ENCODE assay signal across 2 cellular contexts in the genomic region with DNA sequence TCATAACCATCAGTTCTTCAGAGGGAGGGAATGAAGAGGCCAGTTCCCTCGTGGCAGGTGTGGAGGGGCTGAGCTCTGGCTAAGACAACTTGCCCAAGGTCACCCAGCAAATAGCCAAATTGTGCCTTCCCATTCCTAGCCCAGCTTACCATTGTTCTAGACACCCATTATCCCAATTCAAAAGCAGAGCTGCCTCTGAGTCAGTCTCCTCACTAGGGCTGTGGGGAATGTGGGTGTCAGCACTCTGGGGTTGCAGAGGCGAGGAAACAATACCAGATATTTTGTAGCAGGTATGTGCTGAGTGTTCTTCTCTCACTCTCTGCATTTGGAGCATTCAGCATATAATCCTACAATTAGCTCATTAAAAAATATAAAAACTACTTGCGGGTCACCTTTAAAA.
TF ChIP-seq lines count a peak whose summit lies in the region.

No MANE protein-coding gene starts in this region.

TF ChIP-seq in GM23338, 12 proteins besides CTCF, POLR2A, EP300 and RAD21 (continued from another document):
- TF ChIP-seq, protein P1, sequence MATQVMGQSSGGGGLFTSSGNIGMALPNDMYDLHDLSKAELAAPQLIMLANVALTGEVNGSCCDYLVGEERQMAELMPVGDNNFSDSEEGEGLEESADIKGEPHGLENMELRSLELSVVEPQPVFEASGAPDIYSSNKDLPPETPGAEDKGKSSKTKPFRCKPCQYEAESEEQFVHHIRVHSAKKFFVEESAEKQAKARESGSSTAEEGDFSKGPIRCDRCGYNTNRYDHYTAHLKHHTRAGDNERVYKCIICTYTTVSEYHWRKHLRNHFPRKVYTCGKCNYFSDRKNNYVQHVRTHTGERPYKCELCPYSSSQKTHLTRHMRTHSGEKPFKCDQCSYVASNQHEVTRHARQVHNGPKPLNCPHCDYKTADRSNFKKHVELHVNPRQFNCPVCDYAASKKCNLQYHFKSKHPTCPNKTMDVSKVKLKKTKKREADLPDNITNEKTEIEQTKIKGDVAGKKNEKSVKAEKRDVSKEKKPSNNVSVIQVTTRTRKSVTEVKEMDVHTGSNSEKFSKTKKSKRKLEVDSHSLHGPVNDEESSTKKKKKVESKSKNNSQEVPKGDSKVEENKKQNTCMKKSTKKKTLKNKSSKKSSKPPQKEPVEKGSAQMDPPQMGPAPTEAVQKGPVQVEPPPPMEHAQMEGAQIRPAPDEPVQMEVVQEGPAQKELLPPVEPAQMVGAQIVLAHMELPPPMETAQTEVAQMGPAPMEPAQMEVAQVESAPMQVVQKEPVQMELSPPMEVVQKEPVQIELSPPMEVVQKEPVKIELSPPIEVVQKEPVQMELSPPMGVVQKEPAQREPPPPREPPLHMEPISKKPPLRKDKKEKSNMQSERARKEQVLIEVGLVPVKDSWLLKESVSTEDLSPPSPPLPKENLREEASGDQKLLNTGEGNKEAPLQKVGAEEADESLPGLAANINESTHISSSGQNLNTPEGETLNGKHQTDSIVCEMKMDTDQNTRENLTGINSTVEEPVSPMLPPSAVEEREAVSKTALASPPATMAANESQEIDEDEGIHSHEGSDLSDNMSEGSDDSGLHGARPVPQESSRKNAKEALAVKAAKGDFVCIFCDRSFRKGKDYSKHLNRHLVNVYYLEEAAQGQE (IDR thresholded peaks at IDR 0.05; ENCODE audit: unreplicated experiment), result no peak
- TF ChIP-seq POLR2AphosphoS5 (IDR thresholded peaks at IDR 0.05; ENCODE audit: low read depth) (no peak), EZH2phosphoT487 (IDR thresholded peaks at IDR 0.05; ENCODE audit: unreplicated experiment) (no peak), STAT1 (IDR thresholded peaks at IDR 0.05; ENCODE audit: unreplicated experiment) (no peak), ZNF114 (CRISPR knock-in tag; IDR thresholded peaks at IDR 0.05) (no peak), NANOG (IDR thresholded peaks at IDR 0.05; ENCODE audit: borderline replicate concordance) (no peak), ZNF331 (CRISPR knock-in tag; IDR thresholded peaks at IDR 0.05; ENCODE audit: low read depth) (no peak)
- TF ChIP-seq, protein P2, sequence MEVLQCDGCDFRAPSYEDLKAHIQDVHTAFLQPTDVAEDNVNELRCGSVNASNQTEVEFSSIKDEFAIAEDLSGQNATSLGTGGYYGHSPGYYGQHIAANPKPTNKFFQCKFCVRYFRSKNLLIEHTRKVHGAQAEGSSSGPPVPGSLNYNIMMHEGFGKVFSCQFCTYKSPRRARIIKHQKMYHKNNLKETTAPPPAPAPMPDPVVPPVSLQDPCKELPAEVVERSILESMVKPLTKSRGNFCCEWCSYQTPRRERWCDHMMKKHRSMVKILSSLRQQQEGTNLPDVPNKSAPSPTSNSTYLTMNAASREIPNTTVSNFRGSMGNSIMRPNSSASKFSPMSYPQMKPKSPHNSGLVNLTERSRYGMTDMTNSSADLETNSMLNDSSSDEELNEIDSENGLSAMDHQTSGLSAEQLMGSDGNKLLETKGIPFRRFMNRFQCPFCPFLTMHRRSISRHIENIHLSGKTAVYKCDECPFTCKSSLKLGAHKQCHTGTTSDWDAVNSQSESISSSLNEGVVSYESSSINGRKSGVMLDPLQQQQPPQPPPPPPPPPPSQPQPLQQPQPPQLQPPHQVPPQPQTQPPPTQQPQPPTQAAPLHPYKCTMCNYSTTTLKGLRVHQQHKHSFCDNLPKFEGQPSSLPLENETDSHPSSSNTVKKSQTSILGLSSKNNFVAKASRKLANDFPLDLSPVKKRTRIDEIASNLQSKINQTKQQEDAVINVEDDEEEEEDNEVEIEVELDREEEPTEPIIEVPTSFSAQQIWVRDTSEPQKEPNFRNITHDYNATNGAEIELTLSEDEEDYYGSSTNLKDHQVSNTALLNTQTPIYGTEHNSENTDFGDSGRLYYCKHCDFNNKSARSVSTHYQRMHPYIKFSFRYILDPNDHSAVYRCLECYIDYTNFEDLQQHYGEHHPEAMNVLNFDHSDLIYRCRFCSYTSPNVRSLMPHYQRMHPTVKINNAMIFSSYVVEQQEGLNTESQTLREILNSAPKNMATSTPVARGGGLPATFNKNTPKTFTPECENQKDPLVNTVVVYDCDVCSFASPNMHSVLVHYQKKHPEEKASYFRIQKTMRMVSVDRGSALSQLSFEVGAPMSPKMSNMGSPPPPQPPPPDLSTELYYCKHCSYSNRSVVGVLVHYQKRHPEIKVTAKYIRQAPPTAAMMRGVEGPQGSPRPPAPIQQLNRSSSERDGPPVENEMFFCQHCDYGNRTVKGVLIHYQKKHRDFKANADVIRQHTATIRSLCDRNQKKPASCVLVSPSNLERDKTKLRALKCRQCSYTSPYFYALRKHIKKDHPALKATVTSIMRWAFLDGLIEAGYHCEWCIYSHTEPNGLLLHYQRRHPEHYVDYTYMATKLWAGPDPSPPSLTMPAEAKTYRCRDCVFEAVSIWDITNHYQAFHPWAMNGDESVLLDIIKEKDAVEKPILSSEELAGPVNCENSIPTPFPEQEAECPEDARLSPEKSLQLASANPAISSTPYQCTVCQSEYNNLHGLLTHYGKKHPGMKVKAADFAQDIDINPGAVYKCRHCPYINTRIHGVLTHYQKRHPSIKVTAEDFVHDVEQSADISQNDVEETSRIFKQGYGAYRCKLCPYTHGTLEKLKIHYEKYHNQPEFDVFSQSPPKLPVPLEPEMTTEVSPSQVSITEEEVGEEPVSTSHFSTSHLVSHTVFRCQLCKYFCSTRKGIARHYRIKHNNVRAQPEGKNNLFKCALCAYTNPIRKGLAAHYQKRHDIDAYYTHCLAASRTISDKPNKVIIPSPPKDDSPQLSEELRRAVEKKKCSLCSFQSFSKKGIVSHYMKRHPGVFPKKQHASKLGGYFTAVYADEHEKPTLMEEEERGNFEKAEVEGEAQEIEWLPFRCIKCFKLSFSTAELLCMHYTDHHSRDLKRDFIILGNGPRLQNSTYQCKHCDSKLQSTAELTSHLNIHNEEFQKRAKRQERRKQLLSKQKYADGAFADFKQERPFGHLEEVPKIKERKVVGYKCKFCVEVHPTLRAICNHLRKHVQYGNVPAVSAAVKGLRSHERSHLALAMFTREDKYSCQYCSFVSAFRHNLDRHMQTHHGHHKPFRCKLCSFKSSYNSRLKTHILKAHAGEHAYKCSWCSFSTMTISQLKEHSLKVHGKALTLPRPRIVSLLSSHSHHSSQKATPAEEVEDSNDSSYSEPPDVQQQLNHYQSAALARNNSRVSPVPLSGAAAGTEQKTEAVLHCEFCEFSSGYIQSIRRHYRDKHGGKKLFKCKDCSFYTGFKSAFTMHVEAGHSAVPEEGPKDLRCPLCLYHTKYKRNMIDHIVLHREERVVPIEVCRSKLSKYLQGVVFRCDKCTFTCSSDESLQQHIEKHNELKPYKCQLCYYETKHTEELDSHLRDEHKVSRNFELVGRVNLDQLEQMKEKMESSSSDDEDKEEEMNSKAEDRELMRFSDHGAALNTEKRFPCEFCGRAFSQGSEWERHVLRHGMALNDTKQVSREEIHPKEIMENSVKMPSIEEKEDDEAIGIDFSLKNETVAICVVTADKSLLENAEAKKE (CRISPR knock-in tag; IDR thresholded peaks at IDR 0.05), result no peak
- TF ChIP-seq, protein P3, sequence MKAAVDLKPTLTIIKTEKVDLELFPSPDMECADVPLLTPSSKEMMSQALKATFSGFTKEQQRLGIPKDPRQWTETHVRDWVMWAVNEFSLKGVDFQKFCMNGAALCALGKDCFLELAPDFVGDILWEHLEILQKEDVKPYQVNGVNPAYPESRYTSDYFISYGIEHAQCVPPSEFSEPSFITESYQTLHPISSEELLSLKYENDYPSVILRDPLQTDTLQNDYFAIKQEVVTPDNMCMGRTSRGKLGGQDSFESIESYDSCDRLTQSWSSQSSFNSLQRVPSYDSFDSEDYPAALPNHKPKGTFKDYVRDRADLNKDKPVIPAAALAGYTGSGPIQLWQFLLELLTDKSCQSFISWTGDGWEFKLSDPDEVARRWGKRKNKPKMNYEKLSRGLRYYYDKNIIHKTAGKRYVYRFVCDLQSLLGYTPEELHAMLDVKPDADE (IDR thresholded peaks at IDR 0.05), result no peak

TF ChIP-seq in WTC11, 78 proteins besides CTCF, POLR2A, EP300 and RAD21 (continued from another document):
- TF ChIP-seq, protein P4, sequence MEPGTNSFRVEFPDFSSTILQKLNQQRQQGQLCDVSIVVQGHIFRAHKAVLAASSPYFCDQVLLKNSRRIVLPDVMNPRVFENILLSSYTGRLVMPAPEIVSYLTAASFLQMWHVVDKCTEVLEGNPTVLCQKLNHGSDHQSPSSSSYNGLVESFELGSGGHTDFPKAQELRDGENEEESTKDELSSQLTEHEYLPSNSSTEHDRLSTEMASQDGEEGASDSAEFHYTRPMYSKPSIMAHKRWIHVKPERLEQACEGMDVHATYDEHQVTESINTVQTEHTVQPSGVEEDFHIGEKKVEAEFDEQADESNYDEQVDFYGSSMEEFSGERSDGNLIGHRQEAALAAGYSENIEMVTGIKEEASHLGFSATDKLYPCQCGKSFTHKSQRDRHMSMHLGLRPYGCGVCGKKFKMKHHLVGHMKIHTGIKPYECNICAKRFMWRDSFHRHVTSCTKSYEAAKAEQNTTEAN (CRISPR knock-in tag; IDR thresholded peaks at IDR 0.05), result no peak
- no peak for TF ChIP-seq ZNF317 (CRISPR knock-in tag; IDR thresholded peaks at IDR 0.05; ENCODE audit: borderline replicate concordance, low read depth)
- no peak for TF ChIP-seq JAZF1 (CRISPR knock-in tag; IDR thresholded peaks at IDR 0.05)
- TF ChIP-seq, protein P5, sequence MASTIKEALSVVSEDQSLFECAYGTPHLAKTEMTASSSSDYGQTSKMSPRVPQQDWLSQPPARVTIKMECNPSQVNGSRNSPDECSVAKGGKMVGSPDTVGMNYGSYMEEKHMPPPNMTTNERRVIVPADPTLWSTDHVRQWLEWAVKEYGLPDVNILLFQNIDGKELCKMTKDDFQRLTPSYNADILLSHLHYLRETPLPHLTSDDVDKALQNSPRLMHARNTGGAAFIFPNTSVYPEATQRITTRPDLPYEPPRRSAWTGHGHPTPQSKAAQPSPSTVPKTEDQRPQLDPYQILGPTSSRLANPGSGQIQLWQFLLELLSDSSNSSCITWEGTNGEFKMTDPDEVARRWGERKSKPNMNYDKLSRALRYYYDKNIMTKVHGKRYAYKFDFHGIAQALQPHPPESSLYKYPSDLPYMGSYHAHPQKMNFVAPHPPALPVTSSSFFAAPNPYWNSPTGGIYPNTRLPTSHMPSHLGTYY (CRISPR knock-in tag; IDR thresholded peaks at IDR 0.05), result no peak
- no peak for TF ChIP-seq TEAD1 (CRISPR knock-in tag; IDR thresholded peaks at IDR 0.05)
- TF ChIP-seq, protein P6, sequence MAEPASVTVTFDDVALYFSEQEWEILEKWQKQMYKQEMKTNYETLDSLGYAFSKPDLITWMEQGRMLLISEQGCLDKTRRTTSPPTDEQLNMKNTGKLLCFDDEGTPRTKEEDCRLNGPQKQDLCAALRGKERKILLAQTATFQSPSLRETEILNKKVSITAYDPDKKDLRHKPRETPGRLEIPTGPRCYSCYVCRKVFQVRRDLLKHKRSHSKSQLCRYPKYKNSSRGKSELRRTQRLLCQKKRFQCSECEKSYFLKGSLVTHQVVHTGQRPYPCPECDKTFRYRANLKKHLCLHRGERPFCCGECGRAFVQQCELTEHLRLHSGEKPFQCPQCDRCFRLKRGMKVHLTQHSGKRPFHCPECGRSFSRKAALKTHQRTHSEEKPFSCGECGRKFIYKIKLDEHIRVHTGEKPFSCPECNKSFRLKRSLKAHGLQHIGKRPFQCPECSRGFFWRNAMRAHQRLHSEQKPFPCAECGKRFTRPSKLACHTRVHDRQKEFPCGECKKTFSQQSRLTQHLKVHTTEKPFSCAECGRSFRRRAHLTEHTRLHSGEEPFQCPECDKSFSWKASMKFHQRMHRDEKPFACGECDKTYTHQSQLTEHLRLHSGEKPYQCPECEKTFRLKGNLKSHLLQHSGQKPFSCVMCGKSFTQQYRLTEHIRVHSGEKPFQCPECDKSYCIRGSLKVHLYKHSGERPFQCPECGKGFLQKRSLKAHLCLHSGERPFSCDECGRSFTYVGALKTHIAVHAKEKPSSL (CRISPR knock-in tag; conservative IDR thresholded peaks at IDR 0.05), result no peak
- no peak for TF ChIP-seq IRF1 (CRISPR knock-in tag; IDR thresholded peaks at IDR 0.05)
- TF ChIP-seq, protein P7, sequence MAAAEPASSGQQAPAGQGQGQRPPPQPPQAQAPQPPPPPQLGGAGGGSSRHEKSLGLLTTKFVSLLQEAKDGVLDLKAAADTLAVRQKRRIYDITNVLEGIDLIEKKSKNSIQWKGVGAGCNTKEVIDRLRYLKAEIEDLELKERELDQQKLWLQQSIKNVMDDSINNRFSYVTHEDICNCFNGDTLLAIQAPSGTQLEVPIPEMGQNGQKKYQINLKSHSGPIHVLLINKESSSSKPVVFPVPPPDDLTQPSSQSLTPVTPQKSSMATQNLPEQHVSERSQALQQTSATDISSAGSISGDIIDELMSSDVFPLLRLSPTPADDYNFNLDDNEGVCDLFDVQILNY (CRISPR knock-in tag; IDR thresholded peaks at IDR 0.05), result no peak
- no peak for TF ChIP-seq TP53 (CRISPR knock-in tag; IDR thresholded peaks at IDR 0.05)
